In the genomic region with DNA sequence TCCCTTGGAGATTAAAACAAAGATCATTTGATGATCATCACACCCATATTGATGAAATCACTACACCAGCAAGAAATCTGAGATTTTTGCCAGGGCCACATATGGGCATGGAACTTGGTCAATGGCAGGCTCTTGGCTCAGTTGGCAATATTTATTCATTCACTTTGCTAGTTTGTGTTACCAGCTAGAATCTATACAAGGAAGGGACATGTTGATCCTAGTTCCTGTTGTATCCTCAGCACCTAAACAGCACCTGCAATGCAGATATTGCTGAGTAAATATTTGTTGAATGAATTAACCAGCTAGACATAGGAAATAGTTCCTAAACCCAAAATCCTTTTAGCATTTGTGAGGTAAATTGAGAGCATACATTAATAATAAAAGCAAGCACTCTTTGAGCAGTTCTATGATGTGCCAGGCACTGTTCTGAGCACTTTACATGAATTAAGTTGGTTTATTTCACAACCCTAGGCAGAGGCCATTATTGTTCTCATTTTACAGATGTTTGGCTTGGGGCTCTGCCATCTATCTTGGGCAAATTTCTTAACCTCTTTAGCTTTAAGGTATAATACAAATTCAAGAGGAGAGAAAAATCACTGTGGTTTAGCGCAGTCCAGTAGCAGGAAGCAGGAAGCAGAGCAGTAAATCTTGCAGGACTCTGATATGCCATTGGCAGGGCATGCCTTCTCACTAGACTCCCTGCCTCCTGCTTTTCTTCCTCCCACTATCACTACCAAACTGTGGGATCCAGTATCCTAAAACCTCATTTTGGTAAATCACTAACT, we compare ENCODE assay signal across 9 cellular contexts. TPM values are rescaled to one million over a fixed set of nuclear protein-coding genes. Genes with fewer than 3 reads are reported as not detected.
DNase-seq lines count a peak whose midpoint lies in the region; ATAC-seq and TF ChIP-seq lines count a peak whose summit lies in the region.
"Had no signal": no experiment of that assay in that cellular context is flagged by ENCODE, and none has a peak within 500 bp of the region (broad histone marks: within the 10 kb centered on the region; RNA-seq: fewer than 3 reads in every experiment).

No MANE protein-coding gene starts in this region.

- no peak overlapping the region for H3K4me3 ChIP-seq in brain microvascular endothelial cell (ENCODE audit: low read depth, low read length)

- H3K27ac Mint-ChIP-seq in MCF 10A (ENCODE audit: low read depth, unreplicated experiment) (peak overlapping the region; percentile 91), naive B cell (peak overlapping the region in 2 of 6 donors; percentile 7 to 95)

- CTCF ChIA-PET in MCF 10A (lab: Yijun Ruan, JAX), result interaction anchor here (0.7 to 3.2 kb wide), 6 partner anchors 19 to 420 kb away, joined by 3 to 15 read pairs (median 4); partner anchors contain the start of gene OR51D1

- intact Hi-C loops in MCF 10A (cut with micrococcal nuclease), result loop anchor here (5.0 kb wide), 1 partner anchor 419 kb away; no protein-coding TSS in a partner anchor

- H3K27ac ChIP-seq in C4-2B (peak overlapping the region; percentile 79; the same call in 1 of the 2 replicates), brain microvascular endothelial cell (no peak overlapping the region)

- H3K9me3 Mint-ChIP-seq in MCF 10A (ENCODE audit: unreplicated experiment), result no peaks in the 10 kb centered on the region
- peaks cover 0 to 2% (median 0%) of the 10 kb centered on the region in 7 donors for H3K9me3 Mint-ChIP-seq in naive B cell

- no peaks in the 10 kb centered on the region for H3K27me3 ChIP-seq in brain microvascular endothelial cell (replicated peaks)

- no TSS peak for BruUV-seq in MCF 10A (replicated peaks; lab: Mats Ljungman, UMichigan)

- H3K4me3 Mint-ChIP-seq in MCF 10A (ENCODE audit: unreplicated experiment) (peak overlapping the region; percentile 85), naive B cell (peak overlapping the region; percentile 55 to 98 (median 96))

- POLR2A ChIA-PET in MCF 10A (lab: Yijun Ruan, JAX), result interaction anchor here (0.6 to 1.1 kb wide), 4 partner anchors 11 to 700 kb away, joined by 3 read pairs; no protein-coding TSS in a partner anchor

- peaks cover 25% of the 10 kb centered on the region for H3K4me1 Mint-ChIP-seq in MCF 10A (ENCODE audit: insufficient read depth, unreplicated experiment)
- peaks cover 28 to 43% (median 39%) of the 10 kb centered on the region in 3 donors for H3K4me1 Mint-ChIP-seq in naive B cell

- in situ Hi-C loops in KBM-7 (cut with MboI; ENCODE audit: low pct_unique_long_range_greater_than_20kb, low sequenced_read_pairs) (no loop called here), brain microvascular endothelial cell (cut with HindIII; ENCODE audit: low pct_ligation_motif_present, low sequenced_read_pairs) (no loop called here)

- DNase-seq in KBM-7 (peak; percentile 21), MCF 10A (ENCODE audit: unreplicated experiment) (peak; percentile 79), naive B cell (no peak), brain microvascular endothelial cell (no peak), GM03348 (ENCODE audit: low spot score) (no peak), GOT3 (lab: John Stamatoyannopoulos, UW) (no peak)

- no peaks in the 10 kb centered on the region for H3K36me3 ChIP-seq in brain microvascular endothelial cell (replicated peaks)

- no peak for TF ChIP-seq CTCF in C4-2B (conservative IDR thresholded peaks at IDR 0.05)
- no peak for TF ChIP-seq CTCF in MCF 10A (IDR thresholded peaks at IDR 0.05; ENCODE audit: unreplicated experiment)
- TF ChIP-seq CTCF in brain microvascular endothelial cell (IDR thresholded peaks at IDR 0.05; ENCODE audit: low read depth, low read length, missing control alignments), result no peak

- H3K27me3 Mint-ChIP-seq in MCF 10A (ENCODE audit: insufficient read depth, unreplicated experiment) (no peaks in the 10 kb centered on the region), naive B cell (no peaks in the 10 kb centered on the region)

- ATAC-seq in naive B cell (ENCODE audit: low read depth in 2 of 2) (no peak), GM21576 (IDR thresholded peaks at IDR 0.05; ENCODE audit: unreplicated experiment) (no peak)

- peaks cover 29% of the 10 kb centered on the region for H3K36me3 Mint-ChIP-seq in MCF 10A (ENCODE audit: insufficient read depth, unreplicated experiment)
- peaks cover 8 to 10% of the 10 kb centered on the region in 2 donors for H3K36me3 Mint-ChIP-seq in naive B cell

RNA-seq across cellular contexts. Expression of gene TRIM68, which starts 1.6 kb away (rescaled TPM):
- total RNA-seq in MCF 10A (2022), result 7.9 and 9.0 TPM in 2 replicates
- 10 to 100 TPM in 5 of 6 donors, 1 to 10 TPM in 1; 4.8 to 20.4 (median 11.4) TPM for polyA plus RNA-seq in naive B cell (ENCODE audit: low read depth in 6 of 6)

RNA-seq across cellular contexts. Expression of gene OR52I1, which starts 12.6 kb away (rescaled TPM):
- total RNA-seq in MCF 10A (2022), result not detected in 2 replicates
- polyA plus RNA-seq in naive B cell (ENCODE audit: low read depth in 6 of 6), result under 1 TPM in 1 of 6 donors, not detected in 5; 0.60 TPM
- total RNA-seq: mononuclear cell had no signal

RNA-seq across cellular contexts. Expression of gene OR52I2, which starts 24.9 kb away (rescaled TPM):
- not detected in 2 replicates for total RNA-seq in MCF 10A (2022)
- polyA plus RNA-seq in naive B cell (ENCODE audit: low read depth in 6 of 6), result under 1 TPM in 1 of 6 donors, not detected in 5; 0.17 TPM
- total RNA-seq: mononuclear cell had no signal

RNA-seq across cellular contexts. Expression of gene OR51D1, which starts 30.9 kb away (rescaled TPM):
- total RNA-seq in MCF 10A (2022), result not detected in 2 replicates
- polyA plus RNA-seq in naive B cell (ENCODE audit: low read depth in 6 of 6), result not detected

RNA-seq across cellular contexts. Expression of gene OR51E1, which starts 37.4 kb away (rescaled TPM):
- total RNA-seq in MCF 10A (2022), result not detected in 2 replicates
- polyA plus RNA-seq in naive B cell (ENCODE audit: low read depth in 6 of 6), result not detected
- total RNA-seq: mononuclear cell had no signal

Comparison
In these comparisons a context has a peak if more than half of its experiments do, and no peak if none do; other contexts are left out.
1. DNase-seq: peak in KBM-7 (single experiment) and MCF 10A (single experiment); none in naive B cell (single experiment), brain microvascular endothelial cell (single experiment), GM03348 (single experiment) and GOT3 (single experiment).